10 cellular contexts compared by ENCODE assay signal in the genomic region with DNA sequence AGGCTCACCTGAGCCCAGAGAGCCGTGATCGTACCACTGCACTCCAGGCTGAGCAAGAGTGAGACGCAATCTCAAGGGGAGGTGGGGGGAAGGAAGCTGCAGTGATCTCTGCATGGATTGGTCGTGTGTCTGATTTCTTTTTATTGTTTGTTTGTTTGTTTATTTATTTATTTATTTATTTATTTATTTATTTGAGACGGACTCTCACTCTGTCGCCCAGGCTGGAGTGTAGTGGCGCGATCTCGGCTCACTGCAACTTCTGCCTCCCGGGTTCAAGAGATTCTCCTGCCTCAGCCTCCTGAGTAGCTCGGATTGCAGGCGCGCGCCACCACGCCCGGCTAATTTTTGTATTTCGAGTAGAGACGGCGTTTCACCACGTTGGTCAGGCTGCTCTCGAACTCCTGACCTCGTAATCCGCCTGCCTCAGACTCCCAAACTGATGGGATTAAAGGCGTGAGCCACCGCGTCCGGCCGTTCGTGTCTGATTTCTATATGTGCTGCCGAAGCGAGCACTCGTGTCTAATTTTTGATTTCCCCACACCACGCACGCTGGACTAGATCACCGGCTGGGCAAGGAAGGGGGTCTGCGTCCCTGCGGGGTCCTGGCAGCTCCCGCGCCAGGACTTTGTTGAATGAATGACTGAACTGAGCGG. TPM values are rescaled to one million over a fixed set of nuclear protein-coding genes. Genes with fewer than 3 reads are reported as not detected.
A peak's percentile ranks its signal among the peaks of the same experiment; 100 is the strongest.
DNase-seq lines count a peak whose midpoint lies in the region; ATAC-seq and TF ChIP-seq lines count a peak whose summit lies in the region.
"Had no signal": no experiment of that assay in that cellular context is flagged by ENCODE, and none has a peak within 500 bp of the region (broad histone marks: within the 10 kb centered on the region; RNA-seq: fewer than 3 reads in every experiment).

No MANE protein-coding gene starts in this region.

- no peaks in the 10 kb centered on the region for H3K9me3 ChIP-seq in naive thymus-derived CD4-positive, alpha-beta T cell (ENCODE audit: control insufficient read depth in 2 of 3, low read length in 3 of 3)

- no peaks in the 10 kb centered on the region for H3K27me3 Mint-ChIP-seq in chondrocyte (ENCODE audit: low read depth)
- H3K27me3 Mint-ChIP-seq in naive thymus-derived CD4-positive, alpha-beta T cell: peaks cover 0 to 22% (median 0%) of the 10 kb centered on the region in 5 donors

- peaks cover 9% of the 10 kb centered on the region for H3K36me3 Mint-ChIP-seq in chondrocyte (ENCODE audit: low read depth)
- peaks cover 0 to 3% (median 0%) of the 10 kb centered on the region in 5 donors for H3K36me3 Mint-ChIP-seq in naive thymus-derived CD4-positive, alpha-beta T cell

- DNase-seq in AG10803 (ENCODE audit: low read depth) (no peak), chondrocyte (ENCODE audit: low spot score) (no peak), HPDE6-E6E7 (ENCODE audit: extremely low spot score) (no peak)
- DNase-seq in naive thymus-derived CD4-positive, alpha-beta T cell: no peak
- DNase-seq in stimulated activated CD4-positive, alpha-beta T cell treated with anti-CD3 and anti-CD28 coated beads, Interleukin-4, amount 100 ng/mL, for 4 hours: no peak
- DNase-seq: NCI-H510A had no signal

- peak overlapping the region; percentile 91 for H3K4me3 Mint-ChIP-seq in chondrocyte (ENCODE audit: unreplicated experiment)
- H3K4me3 Mint-ChIP-seq in naive thymus-derived CD4-positive, alpha-beta T cell: peak overlapping the region; percentile 86 to 93 (median 90)

- H3K27me3 ChIP-seq in naive thymus-derived CD4-positive, alpha-beta T cell (ENCODE audit: control insufficient read depth in 2 of 2, insufficient read depth in 2 of 2, low read length in 2 of 2): no peaks in the 10 kb centered on the region

- POLR2A ChIA-PET in naive thymus-derived CD4-positive, alpha-beta T cell (lab: Charles Lee): interaction anchor here (0.8 to 2.6 kb wide), 8 partner anchors 9 to 115 kb away, joined by 3 to 12 read pairs (median 8); a partner anchor contains a TSS

- H3K4me3 ChIP-seq in AG10803 (ENCODE audit: low read length): peak overlapping the region; percentile 63
- H3K4me3 ChIP-seq in naive thymus-derived CD4-positive, alpha-beta T cell (ENCODE audit: low read length): peak overlapping the region; percentile 58

- TF ChIP-seq CTCF in AG10803 (conservative IDR thresholded peaks at IDR 0.05; ENCODE audit: low read length) (no peak), chondrocyte (IDR thresholded peaks at IDR 0.05) (no peak)

- H3K27ac ChIP-seq in naive thymus-derived CD4-positive, alpha-beta T cell (ENCODE audit: low read depth, low read length): no peak overlapping the region

- peaks cover 36 to 43% of the 10 kb centered on the region in 2 donors for H3K4me1 ChIP-seq in naive thymus-derived CD4-positive, alpha-beta T cell (ENCODE audit: control insufficient read depth in 2 of 2, insufficient read depth in 2 of 2, low read length in 2 of 2)

- CTCF ChIA-PET in naive thymus-derived CD4-positive, alpha-beta T cell (lab: Charles Lee): interaction anchor here (1.0 to 3.0 kb wide), 5 partner anchors 9 to 72 kb away, joined by 3 to 17 read pairs (median 7); no protein-coding TSS in a partner anchor

- no peaks in the 10 kb centered on the region for H3K9me3 Mint-ChIP-seq in chondrocyte (ENCODE audit: low read depth)
- H3K9me3 Mint-ChIP-seq in naive thymus-derived CD4-positive, alpha-beta T cell: no peaks in the 10 kb centered on the region

- H3K36me3 ChIP-seq in naive thymus-derived CD4-positive, alpha-beta T cell (ENCODE audit: control insufficient read depth in 2 of 3, insufficient read depth in 3 of 3, low read length in 3 of 3): no peaks in the 10 kb centered on the region

- H3K27ac Mint-ChIP-seq in chondrocyte (ENCODE audit: unreplicated experiment): peak overlapping the region; percentile 81
- H3K27ac Mint-ChIP-seq in naive thymus-derived CD4-positive, alpha-beta T cell: peak overlapping the region in 7 of 9 donors; percentile 57 to 92 (median 72)

- ATAC-seq in naive thymus-derived CD4-positive, alpha-beta T cell: no peak
- ATAC-seq in HG02571 (IDR thresholded peaks at IDR 0.05; ENCODE audit: unreplicated experiment) (no peak), HG02759 (IDR thresholded peaks at IDR 0.05; ENCODE audit: unreplicated experiment) (no peak)

- TF ChIP-seq EP300 in Ishikawa (IDR thresholded peaks at IDR 0.05; ENCODE audit: borderline replicate concordance): no peak

- H3K4me1 Mint-ChIP-seq in chondrocyte (ENCODE audit: low read depth): peaks cover 29% of the 10 kb centered on the region
- H3K4me1 Mint-ChIP-seq in naive thymus-derived CD4-positive, alpha-beta T cell: peaks cover 12 to 55% (median 46%) of the 10 kb centered on the region in 7 donors

- intact Hi-C loops in naive thymus-derived CD4-positive, alpha-beta T cell (cut with micrococcal nuclease): loop anchor here (1.0 to 10.0 kb wide), 9 partner anchors 9 to 1233 kb away; a partner anchor contains a TSS

- TF ChIP-seq RAD21 in Ishikawa (IDR thresholded peaks at IDR 0.05; ENCODE audit: low read depth): no peak

TF ChIP-seq in Ishikawa, 13 proteins besides CTCF, POLR2A, EP300 and RAD21:
- TF ChIP-seq TAF1 (IDR thresholded peaks at IDR 0.05; ENCODE audit: low read depth): no peak
- TF ChIP-seq, protein P1, sequence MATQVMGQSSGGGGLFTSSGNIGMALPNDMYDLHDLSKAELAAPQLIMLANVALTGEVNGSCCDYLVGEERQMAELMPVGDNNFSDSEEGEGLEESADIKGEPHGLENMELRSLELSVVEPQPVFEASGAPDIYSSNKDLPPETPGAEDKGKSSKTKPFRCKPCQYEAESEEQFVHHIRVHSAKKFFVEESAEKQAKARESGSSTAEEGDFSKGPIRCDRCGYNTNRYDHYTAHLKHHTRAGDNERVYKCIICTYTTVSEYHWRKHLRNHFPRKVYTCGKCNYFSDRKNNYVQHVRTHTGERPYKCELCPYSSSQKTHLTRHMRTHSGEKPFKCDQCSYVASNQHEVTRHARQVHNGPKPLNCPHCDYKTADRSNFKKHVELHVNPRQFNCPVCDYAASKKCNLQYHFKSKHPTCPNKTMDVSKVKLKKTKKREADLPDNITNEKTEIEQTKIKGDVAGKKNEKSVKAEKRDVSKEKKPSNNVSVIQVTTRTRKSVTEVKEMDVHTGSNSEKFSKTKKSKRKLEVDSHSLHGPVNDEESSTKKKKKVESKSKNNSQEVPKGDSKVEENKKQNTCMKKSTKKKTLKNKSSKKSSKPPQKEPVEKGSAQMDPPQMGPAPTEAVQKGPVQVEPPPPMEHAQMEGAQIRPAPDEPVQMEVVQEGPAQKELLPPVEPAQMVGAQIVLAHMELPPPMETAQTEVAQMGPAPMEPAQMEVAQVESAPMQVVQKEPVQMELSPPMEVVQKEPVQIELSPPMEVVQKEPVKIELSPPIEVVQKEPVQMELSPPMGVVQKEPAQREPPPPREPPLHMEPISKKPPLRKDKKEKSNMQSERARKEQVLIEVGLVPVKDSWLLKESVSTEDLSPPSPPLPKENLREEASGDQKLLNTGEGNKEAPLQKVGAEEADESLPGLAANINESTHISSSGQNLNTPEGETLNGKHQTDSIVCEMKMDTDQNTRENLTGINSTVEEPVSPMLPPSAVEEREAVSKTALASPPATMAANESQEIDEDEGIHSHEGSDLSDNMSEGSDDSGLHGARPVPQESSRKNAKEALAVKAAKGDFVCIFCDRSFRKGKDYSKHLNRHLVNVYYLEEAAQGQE (IDR thresholded peaks at IDR 0.05; ENCODE audit: low read depth): no peak
- TF ChIP-seq, protein P2, sequence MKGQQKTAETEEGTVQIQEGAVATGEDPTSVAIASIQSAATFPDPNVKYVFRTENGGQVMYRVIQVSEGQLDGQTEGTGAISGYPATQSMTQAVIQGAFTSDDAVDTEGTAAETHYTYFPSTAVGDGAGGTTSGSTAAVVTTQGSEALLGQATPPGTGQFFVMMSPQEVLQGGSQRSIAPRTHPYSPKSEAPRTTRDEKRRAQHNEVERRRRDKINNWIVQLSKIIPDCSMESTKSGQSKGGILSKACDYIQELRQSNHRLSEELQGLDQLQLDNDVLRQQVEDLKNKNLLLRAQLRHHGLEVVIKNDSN (IDR thresholded peaks at IDR 0.05): no peak
- TF ChIP-seq NFIC (IDR thresholded peaks at IDR 0.05): no peak
- peak; percentile 90 for TF ChIP-seq ZBTB7A (IDR thresholded peaks at IDR 0.05; ENCODE audit: low read depth)

RNA-seq across cellular contexts. Expression of a gene that starts 0.4 kb away (rescaled TPM):
- 156 to 177 TPM (median 165 TPM) in 3 replicates for total RNA-seq in chondrocyte
- total RNA-seq in naive thymus-derived CD4-positive, alpha-beta T cell: 1 to 10 TPM in 3 of 5 experiments, under 1 TPM in 2; 0.57 to 5.9 (median 1.1) TPM
- not detected for polyA plus RNA-seq in naive thymus-derived CD4-positive, alpha-beta T cell

RNA-seq across cellular contexts. Expression of a gene that starts 1.7 kb away (rescaled TPM):
- 0.27 to 0.69 TPM in 2 of 3 replicates, not detected in the other for total RNA-seq in chondrocyte
- total RNA-seq in naive thymus-derived CD4-positive, alpha-beta T cell: not detected
- polyA plus RNA-seq in naive thymus-derived CD4-positive, alpha-beta T cell: not detected

RNA-seq across cellular contexts. Expression of a gene that starts 4.0 kb away (rescaled TPM):
- 74.0 to 101 TPM (median 79.3 TPM) in 3 replicates for total RNA-seq in chondrocyte
- 10 to 100 TPM; 11.5 to 29.6 (median 14.9) TPM for total RNA-seq in naive thymus-derived CD4-positive, alpha-beta T cell
- polyA plus RNA-seq in naive thymus-derived CD4-positive, alpha-beta T cell: 10 to 100 TPM; 12.0 to 24.6 TPM

RNA-seq across cellular contexts. Expression of a gene that starts 4.1 kb away (rescaled TPM):
- total RNA-seq in chondrocyte: 27.4 to 33.4 TPM (median 28.8 TPM) in 3 replicates
- total RNA-seq in naive thymus-derived CD4-positive, alpha-beta T cell: 10 to 100 TPM; 25.3 to 55.5 (median 26.0) TPM
- polyA plus RNA-seq in naive thymus-derived CD4-positive, alpha-beta T cell: 10 to 100 TPM; 46.3 to 60.6 TPM

RNA-seq across cellular contexts. Expression of a gene that starts 7.0 kb away (rescaled TPM):
- total RNA-seq in chondrocyte: not detected in 3 replicates
- under 1 TPM in 2 of 5 experiments, not detected in 3; 0.15 to 0.37 TPM for total RNA-seq in naive thymus-derived CD4-positive, alpha-beta T cell
- not detected for polyA plus RNA-seq in naive thymus-derived CD4-positive, alpha-beta T cell
- total RNA-seq: temporal lobe had no signal

Comparison
In these comparisons a context has a peak if more than half of its experiments do, and no peak if none do; other contexts are left out.
1. RNA of a gene that starts 0.4 kb away (total RNA-seq): 156 to 177 TPM in chondrocyte; 0.57 to 5.9 TPM in naive thymus-derived CD4-positive, alpha-beta T cell; every median in the first group is over 10 times any median in the second.